Comparison of ENCODE assay signal across 23 cellular contexts in genomic region chr6:38164671-38165108, GRCh38.
DNase-seq lines count a peak whose midpoint lies in the region; ATAC-seq and TF ChIP-seq lines count a peak whose summit lies in the region.
"Had no signal": no experiment of that assay in that cellular context is flagged by ENCODE, and none has a peak within 500 bp of the region (broad histone marks: within the 10 kb centered on the region; RNA-seq: fewer than 3 reads in every experiment).

No MANE protein-coding gene starts in this region.

- CTCF ChIA-PET in HEK293 (lab: Yijun Ruan, JAX): no interaction called here

- H3K4me3 Mint-ChIP-seq in central memory CD8-positive, alpha-beta T cell: no peak overlapping the region
- H3K4me3 Mint-ChIP-seq in activated T-cell treated with anti-CD3 and anti-CD28 coated beads, Interleukin-2, amount 50 U/mL, for 4 hours: no peak overlapping the region
- H3K4me3 Mint-ChIP-seq in activated T-helper 17 cell treated with anti-CD3 and anti-CD28 coated beads, Interleukin-2, amount 50 U/mL, for 72 hours: no peak overlapping the region
- H3K4me3 Mint-ChIP-seq: CD4-positive, alpha-beta memory T cell; H9 had no signal

- no peak overlapping the region for H3K9ac ChIP-seq in liver (ENCODE audit: low read depth in 1 of 2, low read length in 2 of 2)
- H3K9ac ChIP-seq: BLaER1, KMS-11 had no signal

- peaks cover 10% of the 10 kb centered on the region for H3K9me3 Mint-ChIP-seq in central memory CD8-positive, alpha-beta T cell
- H3K9me3 Mint-ChIP-seq in activated T-cell treated with anti-CD3 and anti-CD28 coated beads, Interleukin-2, amount 50 U/mL, for 4 hours: no peaks in the 10 kb centered on the region
- no peaks in the 10 kb centered on the region for H3K9me3 Mint-ChIP-seq in activated T-helper 17 cell treated with anti-CD3 and anti-CD28 coated beads, Interleukin-2, amount 50 U/mL, for 72 hours
- H3K9me3 Mint-ChIP-seq: CD4-positive, alpha-beta memory T cell; H9 had no signal

- peaks cover 5% of the 10 kb centered on the region for H3K4me1 Mint-ChIP-seq in central memory CD8-positive, alpha-beta T cell
- H3K4me1 Mint-ChIP-seq in activated T-cell treated with anti-CD3 and anti-CD28 coated beads, Interleukin-2, amount 50 U/mL, for 4 hours (ENCODE audit: low read depth): no peaks in the 10 kb centered on the region
- H3K4me1 Mint-ChIP-seq in activated T-helper 17 cell treated with anti-CD3 and anti-CD28 coated beads, Interleukin-2, amount 50 U/mL, for 72 hours: no peaks in the 10 kb centered on the region

- ATAC-seq in central memory CD8-positive, alpha-beta T cell (replicated peaks; ENCODE audit: extremely low read depth, poor library complexity, severe bottlenecking): no peak
- no peak for ATAC-seq in activated T-cell treated with anti-CD3 and anti-CD28 coated beads, Interleukin-2, amount 50 U/mL, for 4 hours
- ATAC-seq in activated T-helper 17 cell treated with anti-CD3 and anti-CD28 coated beads, Interleukin-2, amount 50 U/mL, for 72 hours (replicated peaks): no peak
- ATAC-seq in GM21390 (IDR thresholded peaks at IDR 0.05; ENCODE audit: unreplicated experiment): no peak

- intact Hi-C loops in posterior vena cava (cut with DNase I): no loop called here

- H3K9me3 ChIP-seq in HEK293 (ENCODE audit: control insufficient read depth, insufficient read depth, low read depth, low read length) (no peaks in the 10 kb centered on the region), liver (ENCODE audit: control insufficient read depth in 4 of 4, low read length in 3 of 4) (no peaks in the 10 kb centered on the region)
- H3K9me3 ChIP-seq: BLaER1, Caco-2 had no signal

- 97% methylated on average over 14 of the region's 14 CpGs for WGBS in liver

- H3K4me1 ChIP-seq in HEK293 (ENCODE audit: control insufficient read depth, insufficient read depth, low read length): no peaks in the 10 kb centered on the region
- peaks cover 8 to 22% (median 12%) of the 10 kb centered on the region in 4 donors for H3K4me1 ChIP-seq in liver (ENCODE audit: control insufficient read depth in 4 of 4, insufficient read depth in 4 of 4, low read length in 3 of 4)
- H3K4me1 ChIP-seq: Caco-2 had no signal

- no peak for TF ChIP-seq CTCF in HEK293 (tag by site-specific recombination; IDR thresholded peaks at IDR 0.05)
- TF ChIP-seq CTCF in liver (IDR thresholded peaks at IDR 0.05; ENCODE audit: low read depth, low read length, missing input control): no peak

- no peak for TF ChIP-seq RAD21 in liver (IDR thresholded peaks at IDR 0.05)

- H3K36me3 Mint-ChIP-seq in central memory CD8-positive, alpha-beta T cell (ENCODE audit: insufficient read depth): peaks cover 33% of the 10 kb centered on the region
- peaks cover 7% of the 10 kb centered on the region for H3K36me3 Mint-ChIP-seq in activated T-cell treated with anti-CD3 and anti-CD28 coated beads, Interleukin-2, amount 50 U/mL, for 4 hours (ENCODE audit: insufficient read depth)
- peaks cover 10% of the 10 kb centered on the region for H3K36me3 Mint-ChIP-seq in activated T-helper 17 cell treated with anti-CD3 and anti-CD28 coated beads, Interleukin-2, amount 50 U/mL, for 72 hours (ENCODE audit: low read depth)

- H3K36me3 ChIP-seq in HEK293 (ENCODE audit: control insufficient read depth in 2 of 2, insufficient read depth in 1 of 2, low read length in 2 of 2) (no peaks in the 10 kb centered on the region), liver (ENCODE audit: control insufficient read depth in 4 of 4, insufficient read depth in 3 of 4, low read depth in 1 of 4, low read length in 3 of 4) (no peaks in the 10 kb centered on the region)

- no peak for DNase-seq in central memory CD8-positive, alpha-beta T cell (ENCODE audit: low spot score in 2 of 2)
- DNase-seq in posterior vena cava (ENCODE audit: low spot score) (peak; percentile 79), NCI-H2029 treated with DMSO at 0.1 percent for 48 hours (lab: John Stamatoyannopoulos, UW) (no peak)
- no peak for DNase-seq in activated T-cell treated with anti-CD3 and anti-CD28 coated beads, Interleukin-2, amount 50 U/mL, for 4 hours
- DNase-seq: ACHN; Caco-2; CD4-positive, alpha-beta memory T cell; DMS 273 treated with DMSO at 0.1 percent for 48 hours; DMS79 treated with DMSO at 0.1 percent for 48 hours; H9; NCI-H1092 treated with DMSO at 0.1 percent for 48 hours; NCI-H146; NCI-H2029; NCI-H2171; NCI-H345; NCI-H524; SHP77 had no signal

- H3K27ac ChIP-seq in HEK293 (ENCODE audit: extremely low read depth, low read depth, low read length) (no peak overlapping the region), liver (ENCODE audit: low read depth in 1 of 2, low read length in 2 of 2) (peak overlapping the region; percentile 46 to 82)
- H3K27ac ChIP-seq: BLaER1, KMS-11 had no signal

- no peaks in the 10 kb centered on the region for H3K27me3 Mint-ChIP-seq in central memory CD8-positive, alpha-beta T cell
- H3K27me3 Mint-ChIP-seq in activated T-cell treated with anti-CD3 and anti-CD28 coated beads, Interleukin-2, amount 50 U/mL, for 4 hours (ENCODE audit: low read depth): no peaks in the 10 kb centered on the region
- no peaks in the 10 kb centered on the region for H3K27me3 Mint-ChIP-seq in activated T-helper 17 cell treated with anti-CD3 and anti-CD28 coated beads, Interleukin-2, amount 50 U/mL, for 72 hours
- H3K27me3 Mint-ChIP-seq: CD4-positive, alpha-beta memory T cell had no signal

- peak overlapping the region; percentile 81 for H3K27ac Mint-ChIP-seq in central memory CD8-positive, alpha-beta T cell (ENCODE audit: low read depth)
- no peak overlapping the region for H3K27ac Mint-ChIP-seq in activated T-helper 17 cell treated with anti-CD3 and anti-CD28 coated beads, Interleukin-2, amount 50 U/mL, for 72 hours

- POLR2A ChIA-PET in HEK293 (lab: Yijun Ruan, JAX): no interaction called here

- no peak overlapping the region for H3K4me3 ChIP-seq in HEK293 (ENCODE audit: low read depth, low read length)
- no peak overlapping the region for H3K4me3 ChIP-seq in liver (ENCODE audit: low read depth in 1 of 3, low read length in 3 of 3)
- H3K4me3 ChIP-seq: BLaER1 had no signal

- no peaks in the 10 kb centered on the region for H3K27me3 ChIP-seq in liver (ENCODE audit: control insufficient read depth in 4 of 4, insufficient read depth in 4 of 4, low read length in 3 of 4)
- H3K27me3 ChIP-seq: BLaER1 had no signal

TF ChIP-seq in HEK293, 187 proteins besides CTCF, POLR2A, EP300 and RAD21 (continues in another document):
- no peak for TF ChIP-seq ZBTB11 (tag by site-specific recombination; conservative IDR thresholded peaks at IDR 0.05; ENCODE audit: low read depth)

TF ChIP-seq in liver, 16 proteins besides CTCF, POLR2A, EP300 and RAD21:
- TF ChIP-seq TAF1 (conservative IDR thresholded peaks at IDR 0.05) (no peak), ATF3 (IDR thresholded peaks at IDR 0.05) (no peak), MAX (IDR thresholded peaks at IDR 0.05) (no peak), HNF4G (IDR thresholded peaks at IDR 0.05) (no peak), JUND (IDR thresholded peaks at IDR 0.05) (no peak)
TF ChIP-seq in liver: peak in this region for 0.
